ENCODE assay signal across 24 cellular contexts in genomic region chr9:85536514-85536913, GRCh38.
"Had no signal": no experiment of that assay in that cellular context is flagged by ENCODE, and none has a peak within 500 bp of the region (broad histone marks: within the 10 kb centered on the region; RNA-seq: fewer than 3 reads in every experiment).

No MANE protein-coding gene starts in this region.

- H2AFZ ChIP-seq: neural progenitor cell had no signal

- H3K27ac ChIP-seq: ascending aorta, esophagus squamous epithelium, neural progenitor cell, ovary, VCaP had no signal

- H3K36me3 Mint-ChIP-seq: activated naive CD4-positive, alpha-beta T cell treated with anti-CD3 and anti-CD28 coated beads, Interleukin-2, amount 10 ng/mL, durations not matched to agents 7 days and 5 days; neural progenitor cell; stimulated activated memory B cell treated with anti-CD40 and anti-IgM and Interleukin-4, amounts not matched to agents 10 μg/mL and 1 μg/mL and 100 μg/mL, for 72 hours had no signal

- H3K27me3 Mint-ChIP-seq: activated naive CD4-positive, alpha-beta T cell treated with anti-CD3 and anti-CD28 coated beads, Interleukin-2, amount 10 ng/mL, durations not matched to agents 7 days and 5 days; activated naive CD8-positive, alpha-beta T cell treated with anti-CD3 and anti-CD28 coated beads, Interleukin-2, amount 50 U/mL, for 24 hours; dendritic cell treated with granulocyte-macrophage colony-stimulating factor and Interleukin-4, amounts not matched to agents 40 ng/mL and 50 ng/mL, for 4 days; naive thymus-derived CD4-positive, alpha-beta T cell; stimulated activated memory B cell treated with anti-CD40 and anti-IgM and Interleukin-4, amounts not matched to agents 10 μg/mL and 1 μg/mL and 100 μg/mL, for 72 hours; T-helper 17 cell had no signal

- H3K27ac Mint-ChIP-seq: activated naive CD4-positive, alpha-beta T cell treated with anti-CD3 and anti-CD28 coated beads, Interleukin-2, amount 10 ng/mL, durations not matched to agents 7 days and 5 days; activated naive CD8-positive, alpha-beta T cell treated with anti-CD3 and anti-CD28 coated beads, Interleukin-2, amount 50 U/mL, for 24 hours; dendritic cell treated with granulocyte-macrophage colony-stimulating factor and Interleukin-4, amounts not matched to agents 40 ng/mL and 50 ng/mL, for 4 days; naive thymus-derived CD4-positive, alpha-beta T cell; neural progenitor cell; stimulated activated memory B cell treated with anti-CD40 and anti-IgM and Interleukin-4, amounts not matched to agents 10 μg/mL and 1 μg/mL and 100 μg/mL, for 72 hours; T-helper 17 cell had no signal

- H3K27me3 ChIP-seq: ascending aorta, neural progenitor cell, ovary had no signal

- H3K9ac ChIP-seq: neural progenitor cell had no signal

- DNase-seq: activated CD4-positive, CD25-positive, alpha-beta regulatory T cell treated with anti-CD3 and anti-CD28 coated beads, Interleukin-2, amount 50 U/mL, for 72 hours; activated CD8-positive, alpha-beta memory T cell treated with anti-CD3 and anti-CD28 coated beads for 24 hours; activated CD8-positive, alpha-beta memory T cell treated with anti-CD3 and anti-CD28 coated beads, Interleukin-2, amount 50 U/mL, for 48 hours; activated effector memory CD4-positive, alpha-beta T cell treated with Interleukin-2 at 50 U/mL for 16 hours; activated naive CD4-positive, alpha-beta T cell treated with anti-CD3 and anti-CD28 coated beads, Interleukin-2, amount 10 ng/mL, durations not matched to agents 7 days and 5 days; activated naive CD8-positive, alpha-beta T cell treated with anti-CD3 and anti-CD28 coated beads, Interleukin-2, amount 50 U/mL, for 24 hours; activated T-cell treated with anti-CD3 and anti-CD28 coated beads, Interleukin-2, amount 50 U/mL, for 48 hours; cerebellar nuclear complex; effector CD8-positive, alpha-beta T cell; esophagus squamous epithelium; hippocampal formation; mucosa of descending colon; naive thymus-derived CD4-positive, alpha-beta T cell; ovary; stimulated activated CD4-positive, alpha-beta T cell treated with anti-CD3 and anti-CD28 coated beads, Interleukin-4, amount 100 ng/mL, for 4 hours; T-helper 17 cell had no signal

- ATAC-seq: activated naive CD8-positive, alpha-beta T cell treated with anti-CD3 and anti-CD28 coated beads, Interleukin-2, amount 50 U/mL, for 24 hours; mucosa of descending colon; naive thymus-derived CD4-positive, alpha-beta T cell; sciatic nerve; stimulated activated memory B cell treated with anti-CD40 and anti-IgM and Interleukin-4, amounts not matched to agents 10 μg/mL and 1 μg/mL and 100 μg/mL, for 72 hours; T-helper 17 cell had no signal

- H3K4me1 ChIP-seq: esophagus squamous epithelium, neural progenitor cell had no signal

- H3K4me2 ChIP-seq: neural progenitor cell had no signal

- H3K4me1 Mint-ChIP-seq: activated naive CD4-positive, alpha-beta T cell treated with anti-CD3 and anti-CD28 coated beads, Interleukin-2, amount 10 ng/mL, durations not matched to agents 7 days and 5 days; activated naive CD8-positive, alpha-beta T cell treated with anti-CD3 and anti-CD28 coated beads, Interleukin-2, amount 50 U/mL, for 24 hours; naive thymus-derived CD4-positive, alpha-beta T cell; neural progenitor cell; stimulated activated memory B cell treated with anti-CD40 and anti-IgM and Interleukin-4, amounts not matched to agents 10 μg/mL and 1 μg/mL and 100 μg/mL, for 72 hours had no signal

- H3K4me3 ChIP-seq: ascending aorta, esophagus squamous epithelium, mucosa of descending colon, neural progenitor cell, ovary, thoracic aorta had no signal

- H3K36me3 ChIP-seq: ascending aorta, esophagus squamous epithelium, neural progenitor cell, ovary, thoracic aorta had no signal

- H3K9me3 ChIP-seq: ascending aorta, esophagus squamous epithelium, mucosa of descending colon, ovary, thoracic aorta had no signal

- H3K9me3 Mint-ChIP-seq: activated naive CD4-positive, alpha-beta T cell treated with anti-CD3 and anti-CD28 coated beads, Interleukin-2, amount 10 ng/mL, durations not matched to agents 7 days and 5 days; activated naive CD8-positive, alpha-beta T cell treated with anti-CD3 and anti-CD28 coated beads, Interleukin-2, amount 50 U/mL, for 24 hours; dendritic cell treated with granulocyte-macrophage colony-stimulating factor and Interleukin-4, amounts not matched to agents 40 ng/mL and 50 ng/mL, for 4 days; naive thymus-derived CD4-positive, alpha-beta T cell; neural progenitor cell; stimulated activated memory B cell treated with anti-CD40 and anti-IgM and Interleukin-4, amounts not matched to agents 10 μg/mL and 1 μg/mL and 100 μg/mL, for 72 hours had no signal

- FAIRE-seq: islet of Langerhans had no signal

- H3K4me3 Mint-ChIP-seq: activated naive CD4-positive, alpha-beta T cell treated with anti-CD3 and anti-CD28 coated beads, Interleukin-2, amount 10 ng/mL, durations not matched to agents 7 days and 5 days; activated naive CD8-positive, alpha-beta T cell treated with anti-CD3 and anti-CD28 coated beads, Interleukin-2, amount 50 U/mL, for 24 hours; dendritic cell treated with granulocyte-macrophage colony-stimulating factor and Interleukin-4, amounts not matched to agents 40 ng/mL and 50 ng/mL, for 4 days; naive thymus-derived CD4-positive, alpha-beta T cell; neural progenitor cell; stimulated activated memory B cell treated with anti-CD40 and anti-IgM and Interleukin-4, amounts not matched to agents 10 μg/mL and 1 μg/mL and 100 μg/mL, for 72 hours; T-helper 17 cell had no signal
